ENCODE assay signal across 8 cellular contexts in genomic region chr11:61023086-61024035, GRCh38. TPM values are rescaled to one million over a fixed set of nuclear protein-coding genes. Genes with fewer than 3 reads are reported as not detected.
DNase-seq lines count a peak whose midpoint lies in the region; ATAC-seq lines count a peak whose summit lies in the region.

No MANE protein-coding gene starts in this region.

- CTCF ChIA-PET in activated CD8-positive, alpha-beta T cell treated with anti-CD3 and anti-CD28 coated beads, Interleukin-2, amount 10 ng/mL, durations not matched to agents 7 days and 5 days (lab: Charles Lee), result interaction anchor here (0.6 to 2.2 kb wide), 14 partner anchors 13 to 191 kb away, joined by 3 to 7 read pairs (median 3); partner anchors contain the start of genes CD6 and TMEM109

- H3K27me3 Mint-ChIP-seq in activated CD8-positive, alpha-beta T cell treated with anti-CD3 and anti-CD28 coated beads, Interleukin-2, amount 10 ng/mL, durations not matched to agents 7 days and 5 days (ENCODE audit: low read depth), result no peaks in the 10 kb centered on the region

- intact Hi-C loops in left cardiac atrium (cut with DNase I), result no loop called here

- peak overlapping the region; percentile 85 for H3K27ac Mint-ChIP-seq in activated CD8-positive, alpha-beta T cell treated with anti-CD3 and anti-CD28 coated beads, Interleukin-2, amount 10 ng/mL, durations not matched to agents 7 days and 5 days

- peaks cover 84% of the 10 kb centered on the region for H3K4me1 Mint-ChIP-seq in activated CD8-positive, alpha-beta T cell treated with anti-CD3 and anti-CD28 coated beads, Interleukin-2, amount 10 ng/mL, durations not matched to agents 7 days and 5 days (ENCODE audit: low read depth)

- POLR2A ChIA-PET in activated CD8-positive, alpha-beta T cell treated with anti-CD3 and anti-CD28 coated beads, Interleukin-2, amount 10 ng/mL, durations not matched to agents 7 days and 5 days (lab: Charles Lee), result interaction anchor here (0.8 to 3.7 kb wide), 10 partner anchors 10 to 88 kb away, joined by 3 to 18 read pairs (median 6); no protein-coding TSS in a partner anchor

- H3K9me3 Mint-ChIP-seq in activated CD8-positive, alpha-beta T cell treated with anti-CD3 and anti-CD28 coated beads, Interleukin-2, amount 10 ng/mL, durations not matched to agents 7 days and 5 days (ENCODE audit: insufficient read depth), result no peaks in the 10 kb centered on the region

- peak overlapping the region; percentile 3 for H3K4me3 Mint-ChIP-seq in activated CD8-positive, alpha-beta T cell treated with anti-CD3 and anti-CD28 coated beads, Interleukin-2, amount 10 ng/mL, durations not matched to agents 7 days and 5 days

- H3K36me3 Mint-ChIP-seq in activated CD8-positive, alpha-beta T cell treated with anti-CD3 and anti-CD28 coated beads, Interleukin-2, amount 10 ng/mL, durations not matched to agents 7 days and 5 days (ENCODE audit: low read depth), result peaks cover 49% of the 10 kb centered on the region

- DNase-seq in NCI-H146 (lab: John Stamatoyannopoulos, UW), result peak; percentile 71
- DNase-seq in NCI-H146 treated with DMSO at 0.1 percent for 48 hours (lab: John Stamatoyannopoulos, UW; ENCODE audit: unreplicated experiment), result no peak
- peak; percentile 74 for DNase-seq in activated CD8-positive, alpha-beta T cell treated with anti-CD3 and anti-CD28 coated beads, Interleukin-2, amount 10 ng/mL, durations not matched to agents 7 days and 5 days
- DNase-seq in cerebellar cortex (ENCODE audit: low spot score), result peak; percentile 34
- peak; percentile 45 to 70 (median 56) for DNase-seq in stimulated activated naive CD4-positive, alpha-beta T cell (lab: John Stamatoyannopoulos, UW)
- DNase-seq in AG20443 (ENCODE audit: low spot score), result no peak
- no peak for DNase-seq in left cardiac atrium

- peak; percentile 32 for ATAC-seq in activated CD8-positive, alpha-beta T cell treated with anti-CD3 and anti-CD28 coated beads, Interleukin-2, amount 10 ng/mL, durations not matched to agents 7 days and 5 days
- ATAC-seq in left cardiac atrium, result no peak
- ATAC-seq in GM19397 (IDR thresholded peaks at IDR 0.05; ENCODE audit: unreplicated experiment), result no peak

RNA-seq across cellular contexts. Expression of gene CD6, which starts 51.9 kb away (rescaled TPM):
- total RNA-seq in activated CD8-positive, alpha-beta T cell treated with anti-CD3 and anti-CD28 coated beads, Interleukin-2, amount 10 ng/mL, durations not matched to agents 7 days and 5 days, result 100 to 1,000 TPM; 214 to 222 TPM
- total RNA-seq in left cardiac atrium, result 1 to 10 TPM in 1 of 2 donors, under 1 TPM in 1; 0.65 to 1.2 TPM

Comparison
In these comparisons a context has a peak if more than half of its experiments do, and no peak if none do; other contexts are left out.
1. DNase-seq: peak in NCI-H146 (single experiment), activated CD8-positive, alpha-beta T cell treated with anti-CD3 and anti-CD28 coated beads, Interleukin-2, amount 10 ng/mL, durations not matched to agents 7 days and 5 days (single experiment), cerebellar cortex (single experiment) and stimulated activated naive CD4-positive, alpha-beta T cell (6 of 6); none in NCI-H146 treated with DMSO at 0.1 percent for 48 hours (single experiment), AG20443 (single experiment) and left cardiac atrium (single experiment).
2. RNA of gene CD6, which starts 51.9 kb away (total RNA-seq): 214 to 222 TPM in activated CD8-positive, alpha-beta T cell treated with anti-CD3 and anti-CD28 coated beads, Interleukin-2, amount 10 ng/mL, durations not matched to agents 7 days and 5 days; 0.65 to 1.2 TPM in left cardiac atrium; every median in the first group is over 10 times any median in the second.